Comparison of ENCODE assay signal across 22 cellular contexts in the genomic region with DNA sequence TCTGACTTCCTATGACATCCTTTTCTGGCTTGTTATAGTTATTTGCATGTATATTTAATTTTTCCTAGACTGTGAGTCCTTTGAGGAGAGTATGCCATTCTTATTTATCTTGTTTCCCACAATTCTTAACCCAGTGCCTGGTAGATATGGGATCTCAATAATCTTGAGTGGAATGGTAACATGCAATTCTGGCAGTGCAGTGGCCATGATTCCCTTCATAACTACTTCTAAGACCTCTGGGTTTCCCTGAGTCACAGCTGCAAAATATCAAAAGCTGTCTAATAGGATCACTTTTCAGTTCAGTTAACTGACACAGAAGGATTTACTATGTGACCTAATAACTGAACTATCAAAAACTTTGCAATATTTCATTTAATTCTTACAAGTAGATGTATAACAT.
DNase-seq lines count a peak whose midpoint lies in the region; ATAC-seq and TF ChIP-seq lines count a peak whose summit lies in the region.
"Had no signal": no experiment of that assay in that cellular context is flagged by ENCODE, and none has a peak within 500 bp of the region (broad histone marks: within the 10 kb centered on the region; RNA-seq: fewer than 3 reads in every experiment).

No MANE protein-coding gene starts in this region.

- H3K4me2 ChIP-seq in HCT116 (ENCODE audit: low read length) (no peak overlapping the region), PC-9 (no peak overlapping the region)
- H3K4me2 ChIP-seq: BLaER1 had no signal

- H2AFZ ChIP-seq in HCT116 (ENCODE audit: low read depth, low read length, poor library complexity, severe bottlenecking) (peak overlapping the region; percentile 26), PC-9 (no peak overlapping the region)

- H3K79me2 ChIP-seq in HCT116 (ENCODE audit: insufficient read depth, low read length) (no peaks in the 10 kb centered on the region), PC-9 (ENCODE audit: low read depth) (no peaks in the 10 kb centered on the region)

- H3K9me3 ChIP-seq in HCT116 (ENCODE audit: control insufficient read depth in 1 of 2, insufficient read depth in 1 of 2, low read depth in 1 of 2, low read length in 2 of 2) = no peaks in the 10 kb centered on the region
- H3K9me3 ChIP-seq in PC-9 (ENCODE audit: insufficient read depth, low read depth) = no peaks in the 10 kb centered on the region
- H3K9me3 ChIP-seq: BE2C, BLaER1 had no signal

- no peaks in the 10 kb centered on the region for H3K4me1 ChIP-seq in HCT116 (ENCODE audit: control insufficient read depth in 1 of 2, insufficient read depth in 2 of 2, low read length in 2 of 2)
- no peaks in the 10 kb centered on the region for H3K4me1 ChIP-seq in PC-9 (replicated peaks; ENCODE audit: insufficient read depth)
- H3K4me1 ChIP-seq: BE2C, BLaER1 had no signal

- RAD21 ChIA-PET in HCT116 (lab: Charles Lee; ENCODE audit: low non-redundant PET in 1 of 2, low total read pairs in 2 of 2, uncharacterized antibody in 2 of 2, unreplicated experiment in 2 of 2) = no interaction called here

- no peak overlapping the region for H3K27ac ChIP-seq in HCT116 (ENCODE audit: low read depth, low read length)
- no peak overlapping the region for H3K27ac ChIP-seq in PC-9
- H3K27ac ChIP-seq: BLaER1 had no signal

- H3K9ac ChIP-seq in HCT116 (ENCODE audit: low read length) = no peak overlapping the region
- H3K9ac ChIP-seq: BLaER1 had no signal

- no peak for DNase-seq in HCT116 (ENCODE audit: low read depth, low spot score)
- peak; percentile 1 for DNase-seq in non-pigmented ciliary epithelial cell (ENCODE audit: low read depth)
- DNase-seq in retinal pigment epithelial cell (ENCODE audit: low read depth) = peak; percentile 90
- DNase-seq in PC-9 = no peak
- no peak for DNase-seq in HT-29 (ENCODE audit: low spot score)
- DNase-seq: 8988T; ACHN; BE2C; C1 segment of cervical spinal cord; CD4-positive, alpha-beta memory T cell; CD4-positive, CD25-positive, alpha-beta regulatory T cell; CD8-positive, alpha-beta memory T cell; COR-L47; DMS 273 treated with DMSO at 0.1 percent for 48 hours; DMS153; DMS53; DMS79; DND-41; EL; GDM1 had no signal

- TF ChIP-seq POLR2A in HCT116 (IDR thresholded peaks at IDR 0.05; ENCODE audit: borderline replicate concordance, extremely low read depth, insufficient read depth, insufficient read length) = no peak

- CTCF ChIA-PET in HCT116 (lab: Charles Lee) (no interaction called here), PC-9 (lab: Charles Lee) (no interaction called here)

- no peak for TF ChIP-seq CTCF in HCT116 (IDR thresholded peaks at IDR 0.05 in 2 of 3, conservative IDR thresholded peaks at IDR 0.05 in 1 of 3; ENCODE audit: borderline replicate concordance in 1 of 3, insufficient read depth in 1 of 3, low read depth in 2 of 3, low read length in 2 of 3)
- TF ChIP-seq CTCF in retinal pigment epithelial cell (conservative IDR thresholded peaks at IDR 0.05; ENCODE audit: low read depth, low read length) = no peak
- TF ChIP-seq CTCF in PC-9 (conservative IDR thresholded peaks at IDR 0.05) = no peak

- POLR2A ChIA-PET in HCT116 (lab: Charles Lee) (no interaction called here), PC-9 (lab: Charles Lee; ENCODE audit: unreplicated experiment) (no interaction called here)

- H3F3A ChIP-seq in PC-9 (ENCODE audit: insufficient read depth, low read depth) = no peaks in the 10 kb centered on the region

- H4K20me1 ChIP-seq in HCT116 (ENCODE audit: insufficient read depth) = no peaks in the 10 kb centered on the region
- H4K20me1 ChIP-seq in PC-9 (ENCODE audit: insufficient read depth) = no peaks in the 10 kb centered on the region
- H4K20me1 ChIP-seq: BLaER1 had no signal

- no peaks in the 10 kb centered on the region for H3K9me2 ChIP-seq in HCT116 (ENCODE audit: insufficient read depth)
- no peaks in the 10 kb centered on the region for H3K9me2 ChIP-seq in PC-9 (ENCODE audit: insufficient read depth)

- H3K4me3 ChIP-seq in HCT116 (replicated peaks in 1 of 2; ENCODE audit: low read depth in 1 of 2, low read length in 2 of 2) (no peak overlapping the region), retinal pigment epithelial cell (ENCODE audit: low read length) (no peak overlapping the region), PC-9 (no peak overlapping the region)
- H3K4me3 ChIP-seq: BLaER1, GM12878 had no signal

- intact Hi-C loops in HCT116 (cut with micrococcal nuclease) (no loop called here), PC-9 (cut with micrococcal nuclease; ENCODE audit: unreplicated experiment) (no loop called here)

- H3K36me3 ChIP-seq in HCT116 (ENCODE audit: control insufficient read depth in 1 of 2, insufficient read depth in 2 of 2, low read length in 2 of 2) = no peaks in the 10 kb centered on the region
- no peaks in the 10 kb centered on the region for H3K36me3 ChIP-seq in PC-9 (ENCODE audit: low read depth)
- H3K36me3 ChIP-seq: BE2C, BLaER1 had no signal

- no peak for TF ChIP-seq RAD21 in HCT116 (IDR thresholded peaks at IDR 0.05; ENCODE audit: low read depth)

- no peak for ATAC-seq in HCT116

- H3K27me3 ChIP-seq in HCT116 (ENCODE audit: insufficient read depth, low read length) = no peaks in the 10 kb centered on the region
- H3K27me3 ChIP-seq in PC-9 (ENCODE audit: insufficient read depth, low read depth) = no peaks in the 10 kb centered on the region
- H3K27me3 ChIP-seq: BLaER1 had no signal

- BruUV-seq in HCT116 (replicated peaks; lab: Mats Ljungman, UMichigan) (no TSS peak), PC-9 (replicated peaks; lab: Mats Ljungman, UMichigan) (no TSS peak)

TF ChIP-seq in HCT116, 20 proteins besides CTCF, POLR2A, EP300 and RAD21:
- TF ChIP-seq CBX3 (IDR thresholded peaks at IDR 0.05; ENCODE audit: low read depth) (no peak), FOSL1 (IDR thresholded peaks at IDR 0.05; ENCODE audit: low read depth) (no peak), EGR1 (IDR thresholded peaks at IDR 0.05; ENCODE audit: low read depth) (no peak), CEBPB (IDR thresholded peaks at IDR 0.05; ENCODE audit: low read depth) (no peak), YY1 (IDR thresholded peaks at IDR 0.05; ENCODE audit: extremely low read depth, insufficient replicate concordance, low read depth, low read length) (no peak), JUND (IDR thresholded peaks at IDR 0.05) (no peak), ZNF274 (IDR thresholded peaks at IDR 0.05; ENCODE audit: low read depth, low read length) (no peak), SRF (IDR thresholded peaks at IDR 0.05; ENCODE audit: low read depth) (no peak), EZH2phosphoT487 (IDR thresholded peaks at IDR 0.05; ENCODE audit: borderline replicate concordance) (no peak), ZFX (IDR thresholded peaks at IDR 0.05) (no peak), EZH2 (IDR thresholded peaks at IDR 0.05) (no peak), SP1 (IDR thresholded peaks at IDR 0.05; ENCODE audit: low read depth) (no peak)
- TF ChIP-seq, protein P1, sequence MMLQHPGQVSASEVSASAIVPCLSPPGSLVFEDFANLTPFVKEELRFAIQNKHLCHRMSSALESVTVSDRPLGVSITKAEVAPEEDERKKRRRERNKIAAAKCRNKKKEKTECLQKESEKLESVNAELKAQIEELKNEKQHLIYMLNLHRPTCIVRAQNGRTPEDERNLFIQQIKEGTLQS (IDR thresholded peaks at IDR 0.05) = no peak
- TF ChIP-seq, protein P2, sequence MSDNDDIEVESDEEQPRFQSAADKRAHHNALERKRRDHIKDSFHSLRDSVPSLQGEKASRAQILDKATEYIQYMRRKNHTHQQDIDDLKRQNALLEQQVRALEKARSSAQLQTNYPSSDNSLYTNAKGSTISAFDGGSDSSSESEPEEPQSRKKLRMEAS (IDR thresholded peaks at IDR 0.05) = no peak
- TF ChIP-seq, protein P3, sequence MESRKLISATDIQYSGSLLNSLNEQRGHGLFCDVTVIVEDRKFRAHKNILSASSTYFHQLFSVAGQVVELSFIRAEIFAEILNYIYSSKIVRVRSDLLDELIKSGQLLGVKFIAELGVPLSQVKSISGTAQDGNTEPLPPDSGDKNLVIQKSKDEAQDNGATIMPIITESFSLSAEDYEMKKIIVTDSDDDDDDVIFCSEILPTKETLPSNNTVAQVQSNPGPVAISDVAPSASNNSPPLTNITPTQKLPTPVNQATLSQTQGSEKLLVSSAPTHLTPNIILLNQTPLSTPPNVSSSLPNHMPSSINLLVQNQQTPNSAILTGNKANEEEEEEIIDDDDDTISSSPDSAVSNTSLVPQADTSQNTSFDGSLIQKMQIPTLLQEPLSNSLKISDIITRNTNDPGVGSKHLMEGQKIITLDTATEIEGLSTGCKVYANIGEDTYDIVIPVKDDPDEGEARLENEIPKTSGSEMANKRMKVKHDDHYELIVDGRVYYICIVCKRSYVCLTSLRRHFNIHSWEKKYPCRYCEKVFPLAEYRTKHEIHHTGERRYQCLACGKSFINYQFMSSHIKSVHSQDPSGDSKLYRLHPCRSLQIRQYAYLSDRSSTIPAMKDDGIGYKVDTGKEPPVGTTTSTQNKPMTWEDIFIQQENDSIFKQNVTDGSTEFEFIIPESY (IDR thresholded peaks at IDR 0.05; ENCODE audit: extremely low read depth, insufficient replicate concordance, low read length) = no peak

Comparison
In these comparisons a context has a peak if more than half of its experiments do, and no peak if none do; other contexts are left out.
1. DNase-seq: peak in non-pigmented ciliary epithelial cell (single experiment) and retinal pigment epithelial cell (single experiment); none in HCT116 (single experiment), PC-9 (0 of 2) and HT-29 (single experiment).